Comparison of ENCODE assay signal across 22 cellular contexts in the genomic region with DNA sequence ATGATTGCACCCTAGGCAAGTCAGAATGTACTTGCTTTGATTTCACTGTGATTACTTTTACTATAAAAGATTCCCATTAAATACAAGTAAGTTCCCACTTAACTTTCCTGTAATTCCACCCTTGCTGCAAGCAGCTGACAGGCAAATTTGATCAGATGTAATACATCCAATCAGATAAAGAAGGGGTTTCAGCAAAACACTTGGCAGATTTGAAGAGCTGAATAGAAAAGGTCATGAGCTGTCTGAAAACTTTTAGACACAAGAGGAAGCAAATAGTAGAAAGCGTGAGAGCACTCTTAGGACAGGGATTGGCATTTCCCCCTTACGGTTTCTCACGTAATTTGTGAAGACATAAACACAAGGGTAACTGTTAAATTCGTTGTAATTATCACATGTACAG. TPM values are rescaled to one million over a fixed set of nuclear protein-coding genes. Genes with fewer than 3 reads are reported as not detected.
"Had no signal": no experiment of that assay in that cellular context is flagged by ENCODE, and none has a peak within 500 bp of the region (broad histone marks: within the 10 kb centered on the region; RNA-seq: fewer than 3 reads in every experiment).

No MANE protein-coding gene starts in this region.

- H3K4me1 ChIP-seq: psoas muscle had no signal

- H3K36me3 ChIP-seq: tibial artery had no signal

- H3K9me3 ChIP-seq: mucosa of descending colon, psoas muscle, tibial artery had no signal

- H3K36me3 Mint-ChIP-seq: brain; stimulated activated effector memory CD8-positive, alpha-beta T cell treated with anti-CD3 and anti-CD28 coated beads, Interleukin-12 subunit alpha, Interleukin-12 subunit beta, amount 100 ng/mL, for 72 hours had no signal

- H3K4me1 Mint-ChIP-seq: stimulated activated effector memory CD8-positive, alpha-beta T cell treated with anti-CD3 and anti-CD28 coated beads, Interleukin-12 subunit alpha, Interleukin-12 subunit beta, amount 100 ng/mL, for 72 hours; stimulated activated naive CD8-positive, alpha-beta T cell treated with anti-CD3 and anti-CD28 coated beads, Interleukin-15, amount 100 ng/mL, for 72 hours had no signal

- DNase-seq: activated CD4-positive, alpha-beta T cell treated with anti-CD3 and anti-CD28 coated beads for 1 hour; activated T-cell treated with anti-CD3 and anti-CD28 coated beads, Interleukin-2, amount 50 U/mL, for 1 hour; aorta; caudate nucleus; effector CD4-positive, alpha-beta T cell; hippocampal formation; kidney glomerular epithelial cell; left ventricle myocardium superior; mesenchymal stem cell; mucosa of descending colon; psoas muscle; right cardiac atrium; stimulated activated CD4-positive, alpha-beta T cell treated with anti-CD3 and anti-CD28 coated beads, Interleukin-12 subunit alpha, Interleukin-12 subunit beta, amount 100 ng/mL, for 4 hours; stimulated activated naive CD8-positive, alpha-beta T cell treated with anti-CD3 and anti-CD28 coated beads, Interleukin-15, amount 100 ng/mL, for 72 hours; T-helper 1 cell; tibial artery had no signal

- ATAC-seq: activated naive CD4-positive, alpha-beta T cell treated with anti-CD3 and anti-CD28 coated beads, Interleukin-2, amount 50 U/mL, for 72 hours; esophagus mucosa; left ventricle myocardium superior; mucosa of descending colon; psoas muscle; right cardiac atrium; stimulated activated effector memory CD8-positive, alpha-beta T cell treated with anti-CD3 and anti-CD28 coated beads, Interleukin-12 subunit alpha, Interleukin-12 subunit beta, amount 100 ng/mL, for 72 hours; stimulated activated naive CD8-positive, alpha-beta T cell treated with anti-CD3 and anti-CD28 coated beads, Interleukin-15, amount 100 ng/mL, for 72 hours had no signal

- H3K27me3 Mint-ChIP-seq: dendritic cell treated with granulocyte-macrophage colony-stimulating factor and Interleukin-4, amounts not matched to agents 40 ng/mL and 50 ng/mL, for 4 days; stimulated activated naive CD8-positive, alpha-beta T cell treated with anti-CD3 and anti-CD28 coated beads, Interleukin-15, amount 100 ng/mL, for 72 hours had no signal

- H3K4me3 Mint-ChIP-seq: brain; dendritic cell treated with granulocyte-macrophage colony-stimulating factor and Interleukin-4, amounts not matched to agents 40 ng/mL and 50 ng/mL, for 4 days; stimulated activated effector memory CD8-positive, alpha-beta T cell treated with anti-CD3 and anti-CD28 coated beads, Interleukin-12 subunit alpha, Interleukin-12 subunit beta, amount 100 ng/mL, for 72 hours; stimulated activated naive CD8-positive, alpha-beta T cell treated with anti-CD3 and anti-CD28 coated beads, Interleukin-15, amount 100 ng/mL, for 72 hours had no signal

- H3K27ac ChIP-seq: psoas muscle, tibial artery had no signal

- H3K9me3 Mint-ChIP-seq: activated naive CD4-positive, alpha-beta T cell treated with anti-CD3 and anti-CD28 coated beads, Interleukin-2, amount 50 U/mL, for 72 hours; stimulated activated effector memory CD8-positive, alpha-beta T cell treated with anti-CD3 and anti-CD28 coated beads, Interleukin-12 subunit alpha, Interleukin-12 subunit beta, amount 100 ng/mL, for 72 hours had no signal

- H3K27me3 ChIP-seq: tibial artery had no signal

- H3K27ac Mint-ChIP-seq: activated naive CD4-positive, alpha-beta T cell treated with anti-CD3 and anti-CD28 coated beads, Interleukin-2, amount 50 U/mL, for 72 hours; brain; dendritic cell treated with granulocyte-macrophage colony-stimulating factor and Interleukin-4, amounts not matched to agents 40 ng/mL and 50 ng/mL, for 4 days; stimulated activated effector memory CD8-positive, alpha-beta T cell treated with anti-CD3 and anti-CD28 coated beads, Interleukin-12 subunit alpha, Interleukin-12 subunit beta, amount 100 ng/mL, for 72 hours; stimulated activated naive CD8-positive, alpha-beta T cell treated with anti-CD3 and anti-CD28 coated beads, Interleukin-15, amount 100 ng/mL, for 72 hours had no signal

- H3K4me3 ChIP-seq: mucosa of descending colon, psoas muscle, tibial artery had no signal

RNA-seq across cellular contexts. Expression of gene HSD17B13, which starts 22.8 kb away (rescaled TPM):
- total RNA-seq: esophagus mucosa, skeletal muscle tissue had no signal
